Comparison of ENCODE assay signal across 8 cellular contexts in the genomic region with DNA sequence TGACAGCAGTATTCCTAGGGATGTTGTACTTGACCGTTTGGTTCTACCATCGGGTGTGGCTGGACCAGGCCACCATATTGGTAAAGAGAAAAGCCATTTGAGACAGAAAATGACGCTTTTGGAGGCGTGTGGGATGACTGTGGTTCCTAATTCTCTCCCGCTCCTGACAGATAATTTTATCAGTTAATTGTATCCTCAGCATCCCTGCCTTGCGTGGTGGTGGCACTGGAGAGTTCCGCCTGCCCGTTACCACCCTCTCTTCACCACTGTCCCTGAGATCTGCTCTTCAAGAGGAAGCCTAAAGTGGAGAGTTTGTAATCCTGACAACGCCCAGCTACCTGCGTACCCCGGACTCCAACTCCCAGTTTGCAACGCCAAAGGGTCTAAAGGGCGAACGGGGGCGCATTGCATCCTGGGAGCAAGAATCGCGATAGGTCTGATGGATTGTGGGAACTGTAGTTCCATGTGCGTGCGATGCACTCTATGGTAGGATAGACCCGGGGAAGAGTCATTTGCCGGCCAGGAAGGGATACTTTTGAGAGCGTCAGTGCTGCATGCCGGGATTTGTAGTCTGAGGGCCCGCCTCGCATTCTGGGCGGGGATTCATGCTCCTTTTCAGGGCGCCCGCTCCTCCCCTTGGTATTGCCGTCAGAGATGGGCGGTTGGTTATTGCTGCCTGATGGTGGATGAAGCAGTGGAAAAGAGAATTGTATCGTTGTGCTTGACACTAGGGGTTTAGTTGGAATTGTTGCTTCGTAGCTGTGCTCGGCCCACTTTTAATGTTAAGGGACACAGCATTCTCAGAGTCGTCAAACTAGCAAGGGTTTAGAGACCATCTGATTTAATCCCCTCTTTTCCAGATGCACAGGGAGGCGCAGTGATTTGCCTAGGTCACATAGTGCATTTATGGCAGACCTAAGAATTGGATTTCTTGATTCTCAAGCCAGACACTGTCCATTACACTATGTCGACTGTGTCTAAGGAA. TPM values are rescaled to one million over a fixed set of nuclear protein-coding genes. Genes with fewer than 3 reads are reported as not detected.
DNase-seq lines count a peak whose midpoint lies in the region; ATAC-seq, FAIRE-seq and TF ChIP-seq lines count a peak whose summit lies in the region.

No MANE protein-coding gene starts in this region.

- no peak overlapping the region for H3K27ac Mint-ChIP-seq in Calu3 (ENCODE audit: unreplicated experiment)
- H3K27ac Mint-ChIP-seq in activated CD8-positive, alpha-beta memory T cell treated with anti-CD3 and anti-CD28 coated beads, Interleukin-2, amount 10 ng/mL, durations not matched to agents 7 days and 5 days = no peak overlapping the region
- no peak overlapping the region for H3K27ac Mint-ChIP-seq in endodermal cell

- H3K79me1 ChIP-seq in mesenchymal stem cell (replicated peaks; ENCODE audit: low read length, poor library complexity, severe bottlenecking) = peaks cover 3% of the 10 kb centered on the region

- H3K36me3 Mint-ChIP-seq in Calu3 (ENCODE audit: insufficient read depth, unreplicated experiment) (peaks cover 29% of the 10 kb centered on the region), endodermal cell (ENCODE audit: low read depth) (peaks cover 8% of the 10 kb centered on the region)
- peaks cover 15% of the 10 kb centered on the region for H3K36me3 Mint-ChIP-seq in activated CD8-positive, alpha-beta memory T cell treated with anti-CD3 and anti-CD28 coated beads, Interleukin-2, amount 10 ng/mL, durations not matched to agents 7 days and 5 days

- intact Hi-C loops in Calu3 (cut with micrococcal nuclease; ENCODE audit: unreplicated experiment) = no loop called here

- BruUV-seq in Calu3 (replicated peaks; lab: Mats Ljungman, UMichigan) = TSS peak; percentile 89

- CTCF ChIA-PET in Calu3 (lab: Charles Lee) = interaction anchor here (0.7 to 1.6 kb wide), 12 partner anchors 13 to 228 kb away, joined by 3 to 6 read pairs (median 4); a partner anchor contains a TSS
- CTCF ChIA-PET in activated CD8-positive, alpha-beta memory T cell treated with anti-CD3 and anti-CD28 coated beads, Interleukin-2, amount 10 ng/mL, durations not matched to agents 7 days and 5 days (lab: Charles Lee) = interaction anchor here (0.6 to 9.1 kb wide), 44 partner anchors 7 to 632 kb away, joined by 3 to 112 read pairs (median 4); a partner anchor contains a TSS

- H3K4me1 Mint-ChIP-seq in Calu3 (ENCODE audit: low read depth, unreplicated experiment) = no peaks in the 10 kb centered on the region
- H3K4me1 Mint-ChIP-seq in activated CD8-positive, alpha-beta memory T cell treated with anti-CD3 and anti-CD28 coated beads, Interleukin-2, amount 10 ng/mL, durations not matched to agents 7 days and 5 days = peaks cover 16% of the 10 kb centered on the region
- peaks cover 20% of the 10 kb centered on the region for H3K4me1 Mint-ChIP-seq in endodermal cell

- peak overlapping the region; percentile 88 to 98 for H3K18ac ChIP-seq in mesenchymal stem cell (ENCODE audit: low read depth in 1 of 2, low read length in 2 of 2)

- H2BK12ac ChIP-seq in mesenchymal stem cell (ENCODE audit: low read length in 2 of 2) = peak overlapping the region in 1 of 2 experiments; percentile 12

- peak overlapping the region in 1 of 2 experiments; percentile 8 for H3K14ac ChIP-seq in mesenchymal stem cell (ENCODE audit: low read length in 2 of 2)

- H3K4ac ChIP-seq in mesenchymal stem cell (ENCODE audit: low read depth in 1 of 2, low read length in 2 of 2) = peak overlapping the region; percentile 97 to 98

- H2AFZ ChIP-seq in mesenchymal stem cell (ENCODE audit: low read depth, low read length) = peak overlapping the region; percentile 60

- H3K9ac ChIP-seq in endodermal cell (ENCODE audit: extremely low read depth, low read length, poor library complexity, severe bottlenecking) (peak overlapping the region; percentile 75), mesenchymal stem cell (ENCODE audit: low read length) (peak overlapping the region; percentile 95)

- peak overlapping the region; percentile 97 for H2AK5ac ChIP-seq in mesenchymal stem cell (ENCODE audit: low read length, severe bottlenecking)

- H3K4me3 Mint-ChIP-seq in Calu3 (ENCODE audit: low read depth, unreplicated experiment) (no peak overlapping the region), endodermal cell (no peak overlapping the region)
- H3K4me3 Mint-ChIP-seq in activated CD8-positive, alpha-beta memory T cell treated with anti-CD3 and anti-CD28 coated beads, Interleukin-2, amount 10 ng/mL, durations not matched to agents 7 days and 5 days = no peak overlapping the region

- ATAC-seq in GM21390 (IDR thresholded peaks at IDR 0.05; ENCODE audit: unreplicated experiment) = peak; percentile 59
- ATAC-seq in activated CD8-positive, alpha-beta memory T cell treated with anti-CD3 and anti-CD28 coated beads, Interleukin-2, amount 10 ng/mL, durations not matched to agents 7 days and 5 days = peak; percentile 73

- H3K4me3 ChIP-seq in endodermal cell (ENCODE audit: low read length) (peak overlapping the region; percentile 95), mesenchymal stem cell (ENCODE audit: insufficient read depth in 1 of 2, low read depth in 1 of 2, low read length in 2 of 2) (peak overlapping the region; percentile 57 to 92)

- peak overlapping the region; percentile 83 for H2BK120ac ChIP-seq in mesenchymal stem cell (ENCODE audit: low read depth, low read length)

- peak overlapping the region in 1 of 2 experiments; percentile 46 for H3K23ac ChIP-seq in mesenchymal stem cell (ENCODE audit: low read length in 2 of 2)

- H3K27me3 ChIP-seq in endodermal cell (ENCODE audit: control insufficient read depth, insufficient read depth, low read length, poor library complexity, severe bottlenecking) (no peaks in the 10 kb centered on the region), mesenchymal stem cell (ENCODE audit: control insufficient read depth in 1 of 2, insufficient read depth in 1 of 2, low read length in 2 of 2) (no peaks in the 10 kb centered on the region)

- H3K4me2 ChIP-seq in mesenchymal stem cell (ENCODE audit: low read length, poor library complexity, severe bottlenecking) = peak overlapping the region; percentile 78

- peak; percentile 96 for FAIRE-seq in HTR-8/SVneo (lab: Jason Lieb, UNC)

- peak overlapping the region; percentile 99 for H4K8ac ChIP-seq in mesenchymal stem cell (ENCODE audit: low read length)

- TF ChIP-seq CTCF in Calu3 (IDR thresholded peaks at IDR 0.05; ENCODE audit: unreplicated experiment) (no peak), endodermal cell (conservative IDR thresholded peaks at IDR 0.05) (no peak)

- H3K36me3 ChIP-seq in endodermal cell (ENCODE audit: control insufficient read depth, insufficient read depth, low read length) (no peaks in the 10 kb centered on the region), mesenchymal stem cell (ENCODE audit: control insufficient read depth in 1 of 2, insufficient read depth in 2 of 2, low read depth in 1 of 2, low read length in 2 of 2) (no peaks in the 10 kb centered on the region)

- DNase-seq in Calu3 = peak; percentile 93
- peak; percentile 98 for DNase-seq in HTR-8/SVneo (ENCODE audit: insufficient read length, low spot score)
- peak; percentile 100 for DNase-seq in NOMO-1 treated with DMSO at 0.1 percent for 48 hours (lab: John Stamatoyannopoulos, UW; ENCODE audit: unreplicated experiment)
- DNase-seq in activated CD8-positive, alpha-beta memory T cell treated with anti-CD3 and anti-CD28 coated beads, Interleukin-2, amount 10 ng/mL, durations not matched to agents 7 days and 5 days = peak; percentile 98
- DNase-seq in endodermal cell = peak; percentile 100
- peak; percentile 100 for DNase-seq in mesenchymal stem cell
- peak; percentile 82 for DNase-seq in stimulated activated CD8-positive, alpha-beta memory T cell treated with anti-CD3 and anti-CD28 coated beads, Interleukin-12 subunit alpha, Interleukin-12 subunit beta, amount 100 ng/mL, for 24 hours (ENCODE audit: extremely low read depth)

- peak overlapping the region; percentile 99 for H4K91ac ChIP-seq in mesenchymal stem cell (ENCODE audit: low read length)

- no peaks in the 10 kb centered on the region for H3K27me3 Mint-ChIP-seq in Calu3 (ENCODE audit: unreplicated experiment)
- H3K27me3 Mint-ChIP-seq in activated CD8-positive, alpha-beta memory T cell treated with anti-CD3 and anti-CD28 coated beads, Interleukin-2, amount 10 ng/mL, durations not matched to agents 7 days and 5 days = no peaks in the 10 kb centered on the region
- H3K27me3 Mint-ChIP-seq in endodermal cell (ENCODE audit: insufficient read depth) = no peaks in the 10 kb centered on the region

- H3K9me3 Mint-ChIP-seq in Calu3 (ENCODE audit: low read depth, unreplicated experiment) (no peaks in the 10 kb centered on the region), endodermal cell (no peaks in the 10 kb centered on the region)
- no peaks in the 10 kb centered on the region for H3K9me3 Mint-ChIP-seq in activated CD8-positive, alpha-beta memory T cell treated with anti-CD3 and anti-CD28 coated beads, Interleukin-2, amount 10 ng/mL, durations not matched to agents 7 days and 5 days (ENCODE audit: low read depth)

- no peak overlapping the region for H2BK15ac ChIP-seq in mesenchymal stem cell (ENCODE audit: low read depth, poor library complexity, severe bottlenecking)

- no peaks in the 10 kb centered on the region for H3K9me3 ChIP-seq in endodermal cell (ENCODE audit: control insufficient read depth, low read length)
- H3K9me3 ChIP-seq in mesenchymal stem cell (ENCODE audit: control insufficient read depth, low read length) = no peaks in the 10 kb centered on the region

- H3K27ac ChIP-seq in endodermal cell (ENCODE audit: low read depth, low read length) (peak overlapping the region; percentile 87), mesenchymal stem cell (ENCODE audit: low read length, poor library complexity, severe bottlenecking) (peak overlapping the region; percentile 94)

- WGBS in endodermal cell (ENCODE audit: insufficient coverage in 1 of 2, insufficient read length in 1 of 2), 2 experiments = 11 to 13% methylated on average over 22 to 36 of the region's 36 CpGs
- WGBS in mesenchymal stem cell = 11% methylated on average over 36 of the region's 36 CpGs

- peaks cover 3% of the 10 kb centered on the region for H3K4me1 ChIP-seq in endodermal cell (ENCODE audit: control insufficient read depth, insufficient read depth, low read length)
- peaks cover 4% of the 10 kb centered on the region for H3K4me1 ChIP-seq in mesenchymal stem cell (ENCODE audit: control insufficient read depth, insufficient read depth, low read depth, low read length)

- peak overlapping the region; percentile 80 for H2BK5ac ChIP-seq in mesenchymal stem cell (ENCODE audit: low read depth, low read length, poor library complexity, severe bottlenecking)

RNA-seq across cellular contexts. Expression of a gene that starts 1.0 kb away (rescaled TPM):
- total RNA-seq in Calu3 (2022) (54.0 and 57.6 TPM in 2 replicates), endodermal cell (10 to 100 TPM; 60.0 to 61.0 TPM)
- 10 to 100 TPM; 79.5 to 85.8 TPM for total RNA-seq in activated CD8-positive, alpha-beta memory T cell treated with anti-CD3 and anti-CD28 coated beads, Interleukin-2, amount 10 ng/mL, durations not matched to agents 7 days and 5 days
- 41.2 TPM for polyA plus RNA-seq in endodermal cell (2013, experiment 1 of 2)
- 39.4 TPM for polyA plus RNA-seq in endodermal cell (2013, experiment 2 of 2)
- polyA plus RNA-seq in mesenchymal stem cell (2013, experiment 1 of 2) = 22.4 TPM
- 20.9 TPM for polyA plus RNA-seq in mesenchymal stem cell (2013, experiment 2 of 2)

RNA-seq across cellular contexts. Expression of a gene that starts 49.4 kb away (rescaled TPM):
- 19.2 and 23.2 TPM in 2 replicates for total RNA-seq in Calu3 (2022)
- 10 to 100 TPM; 23.1 to 25.9 TPM for total RNA-seq in activated CD8-positive, alpha-beta memory T cell treated with anti-CD3 and anti-CD28 coated beads, Interleukin-2, amount 10 ng/mL, durations not matched to agents 7 days and 5 days
- 10 to 100 TPM; 19.1 to 24.8 TPM for total RNA-seq in endodermal cell
- polyA plus RNA-seq in endodermal cell (2013, experiment 1 of 2) = 17.5 TPM
- 14.9 TPM for polyA plus RNA-seq in endodermal cell (2013, experiment 2 of 2)
- polyA plus RNA-seq in mesenchymal stem cell (2013, experiment 1 of 2) = 1.8 TPM
- 1.7 TPM for polyA plus RNA-seq in mesenchymal stem cell (2013, experiment 2 of 2)

RNA-seq across cellular contexts. Expression of a gene that starts 53.5 kb away (rescaled TPM):
- not detected in 2 replicates for total RNA-seq in Calu3 (2022)
- total RNA-seq in activated CD8-positive, alpha-beta memory T cell treated with anti-CD3 and anti-CD28 coated beads, Interleukin-2, amount 10 ng/mL, durations not matched to agents 7 days and 5 days = not detected
- under 1 TPM in 1 of 2 donors, not detected in 1; 0.20 TPM for total RNA-seq in endodermal cell
- polyA plus RNA-seq in endodermal cell (2013, experiment 1 of 2) = 18.6 TPM
- polyA plus RNA-seq in endodermal cell (2013, experiment 2 of 2) = 27.2 TPM
- not detected for polyA plus RNA-seq in mesenchymal stem cell (2013, experiment 1 of 2)
- polyA plus RNA-seq in mesenchymal stem cell (2013, experiment 2 of 2) = 0.04 TPM

RNA-seq across cellular contexts. Expression of a gene that starts 54.8 kb away (rescaled TPM):
- total RNA-seq in Calu3 (2022) (152 and 155 TPM in 2 replicates), endodermal cell (100 to 1,000 TPM; 195 to 215 TPM)
- 100 to 1,000 TPM; 143 to 191 TPM for total RNA-seq in activated CD8-positive, alpha-beta memory T cell treated with anti-CD3 and anti-CD28 coated beads, Interleukin-2, amount 10 ng/mL, durations not matched to agents 7 days and 5 days
- 90.5 TPM for polyA plus RNA-seq in endodermal cell (2013, experiment 1 of 2)
- polyA plus RNA-seq in endodermal cell (2013, experiment 2 of 2) = 92.9 TPM
- 70.2 TPM for polyA plus RNA-seq in mesenchymal stem cell (2013, experiment 1 of 2)
- polyA plus RNA-seq in mesenchymal stem cell (2013, experiment 2 of 2) = 65.0 TPM

Comparison
In these comparisons a context has a peak if more than half of its experiments do, and no peak if none do; other contexts are left out.
1. Peak in every context shown above with its lines: DNase-seq, ATAC-seq, H3K4me3 ChIP-seq and H3K27ac ChIP-seq.